14 cellular contexts compared by ENCODE assay signal in the genomic region with DNA sequence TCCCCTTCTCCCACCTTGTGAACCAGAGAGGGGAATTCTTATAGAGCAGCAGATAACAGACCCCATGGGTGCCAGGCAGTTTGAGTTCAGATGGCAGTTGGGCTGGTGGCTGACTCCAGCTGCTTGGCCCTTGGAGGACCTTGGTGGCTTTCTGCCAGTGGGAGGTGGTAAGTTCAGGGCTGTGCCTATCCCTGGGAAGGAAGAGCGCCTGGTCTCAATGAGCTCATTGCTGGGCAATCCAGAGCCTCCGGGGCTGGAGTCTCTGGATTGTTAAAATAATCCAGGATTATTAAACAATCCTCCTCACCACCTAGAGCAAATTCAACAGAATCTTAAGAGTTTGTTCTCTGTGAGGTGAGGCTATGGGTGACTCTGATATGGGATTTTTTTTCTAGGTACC.
DNase-seq lines count a peak whose midpoint lies in the region.
"Had no signal": no experiment of that assay in that cellular context is flagged by ENCODE, and none has a peak within 500 bp of the region (broad histone marks: within the 10 kb centered on the region; RNA-seq: fewer than 3 reads in every experiment).

No MANE protein-coding gene starts in this region.

- DNase-seq in A172 (ENCODE audit: low spot score) (peak; percentile 25), GM03348 (ENCODE audit: low spot score) (peak; percentile 39), SK-MEL-5 (ENCODE audit: low read depth, low spot score) (peak; percentile 4), hepatic stellate cell (ENCODE audit: low spot score) (peak; percentile 60), dedifferentiated amniotic fluid mesenchymal stem cell (ENCODE audit: extremely low spot score) (no peak), cerebellar nuclear complex (lab: John Stamatoyannopoulos, UW) (no peak), NCI-H1436 (lab: John Stamatoyannopoulos, UW) (no peak)
- no peak for DNase-seq in stimulated activated CD4-positive, alpha-beta T cell treated with anti-CD3 and anti-CD28 coated beads, Interleukin-12 subunit alpha, Interleukin-12 subunit beta, amount 100 ng/mL, for 4 hours
- DNase-seq: activated gamma-delta T cell treated with Interleukin-2 at 50 U/mL for 16 hours; esophagus squamous epithelium; naive thymus-derived CD4-positive, alpha-beta T cell; NCI-H187; NCI-H748 treated with DMSO at 0.1 percent for 48 hours; stomach had no signal

- in situ Hi-C loops in SK-MEL-5 (cut with HindIII; ENCODE audit: low pct_unique_long_range_greater_than_20kb, low sequenced_read_pairs), result no loop called here

Comparison
In these comparisons a context has a peak if more than half of its experiments do, and no peak if none do; other contexts are left out.
1. DNase-seq: peak in A172 (single experiment), GM03348 (single experiment), SK-MEL-5 (single experiment) and hepatic stellate cell (single experiment); none in dedifferentiated amniotic fluid mesenchymal stem cell (single experiment), cerebellar nuclear complex (0 of 2), NCI-H1436 (single experiment) and stimulated activated CD4-positive, alpha-beta T cell treated with anti-CD3 and anti-CD28 coated beads, Interleukin-12 subunit alpha, Interleukin-12 subunit beta, amount 100 ng/mL, for 4 hours (single experiment).